26 cellular contexts compared by ENCODE assay signal in the genomic region with DNA sequence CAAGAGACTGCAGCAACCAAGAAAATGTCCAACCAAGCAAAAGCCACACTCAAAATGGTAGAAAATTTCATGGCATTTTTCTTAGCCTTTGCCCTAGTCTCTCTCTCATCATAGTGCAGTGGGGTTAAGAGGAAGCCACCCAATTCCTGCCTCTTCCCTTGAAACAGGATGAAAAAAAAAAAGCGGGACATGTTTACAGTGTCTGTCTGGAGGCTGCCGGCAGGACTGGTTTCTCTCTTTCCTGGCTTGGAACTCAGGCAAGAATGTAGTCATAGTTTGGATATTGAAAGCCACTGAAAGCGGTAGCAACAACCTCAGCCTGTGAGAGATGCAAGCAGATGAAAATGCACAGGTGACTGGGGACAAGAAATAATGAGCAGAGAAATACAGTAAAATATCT. TPM values are rescaled to one million over a fixed set of nuclear protein-coding genes. Genes with fewer than 3 reads are reported as not detected.
DNase-seq lines count a peak whose midpoint lies in the region; ATAC-seq and TF ChIP-seq lines count a peak whose summit lies in the region.
"Had no signal": no experiment of that assay in that cellular context is flagged by ENCODE, and none has a peak within 500 bp of the region (broad histone marks: within the 10 kb centered on the region; RNA-seq: fewer than 3 reads in every experiment).

No MANE protein-coding gene starts in this region.

- CTCF ChIA-PET in PC-9 (lab: Charles Lee): interaction anchor here (0.7 kb wide), 1 partner anchor 117 kb away, joined by 3 read pairs; no protein-coding TSS in a partner anchor

- H3K4me2 ChIP-seq in GM23338: no peak overlapping the region
- peak overlapping the region; percentile 11; the same call in 1 of the 2 replicates for H3K4me2 ChIP-seq in PC-9
- H3K4me2 ChIP-seq in fibroblast of lung (ENCODE audit: extremely low read depth, insufficient read depth, low read length): no peak overlapping the region

- no peaks in the 10 kb centered on the region for H3K27me3 ChIP-seq in GM23338 (ENCODE audit: insufficient read depth)
- no peaks in the 10 kb centered on the region for H3K27me3 ChIP-seq in PC-9 (ENCODE audit: insufficient read depth, low read depth)
- no peaks in the 10 kb centered on the region for H3K27me3 ChIP-seq in fibroblast of lung (ENCODE audit: control insufficient read depth, insufficient read depth, low read length)
- H3K27me3 ChIP-seq in prostate gland (replicated peaks; ENCODE audit: insufficient read depth): no peaks in the 10 kb centered on the region
- H3K27me3 ChIP-seq: breast epithelium, colonic mucosa, right atrium auricular region, SJSA1, spleen, vagina had no signal

- H3K9me3 ChIP-seq in PC-9 (ENCODE audit: insufficient read depth, low read depth) (no peaks in the 10 kb centered on the region), fibroblast of lung (ENCODE audit: control insufficient read depth, insufficient read depth, low read depth, low read length) (no peaks in the 10 kb centered on the region), prostate gland (no peaks in the 10 kb centered on the region)
- H3K9me3 ChIP-seq: breast epithelium, colonic mucosa, SJSA1, spleen, thoracic aorta, vagina had no signal

- H3K36me3 Mint-ChIP-seq in GM23338 (ENCODE audit: low read depth) (no peaks in the 10 kb centered on the region), nephron progenitor cell (ENCODE audit: low read depth) (no peaks in the 10 kb centered on the region)
- H3K36me3 Mint-ChIP-seq: stimulated activated naive B cell treated with anti-CD40 and anti-IgM and Interleukin-4, amounts not matched to agents 10 μg/mL and 1 μg/mL and 100 μg/mL, for 72 hours had no signal

- H3K4me3 ChIP-seq in GM23338: no peak overlapping the region
- no peak overlapping the region for H3K4me3 ChIP-seq in PC-9
- H3K4me3 ChIP-seq in fibroblast of lung (replicated peaks in 1 of 4; ENCODE audit: control extremely low read depth in 1 of 4, insufficient read depth in 1 of 4, low read depth in 3 of 4, low read length in 4 of 4): no peak overlapping the region
- H3K4me3 ChIP-seq in prostate gland: no peak overlapping the region
- H3K4me3 ChIP-seq: breast epithelium, colonic mucosa, right atrium auricular region, SJSA1, spleen, thoracic aorta, vagina had no signal

- H3K36me3 ChIP-seq in GM23338 (ENCODE audit: insufficient read depth) (no peaks in the 10 kb centered on the region), PC-9 (ENCODE audit: low read depth) (no peaks in the 10 kb centered on the region), fibroblast of lung (ENCODE audit: control insufficient read depth, insufficient read depth, low read length) (no peaks in the 10 kb centered on the region), prostate gland (no peaks in the 10 kb centered on the region)
- H3K36me3 ChIP-seq: breast epithelium, colonic mucosa, right atrium auricular region, SJSA1, spleen, thoracic aorta, vagina had no signal

- H3K27me3 Mint-ChIP-seq in GM23338 (ENCODE audit: insufficient read depth, low read depth, poor library complexity) (no peaks in the 10 kb centered on the region), nephron progenitor cell (ENCODE audit: low read depth, poor library complexity) (no peaks in the 10 kb centered on the region)

- H3K9me2 ChIP-seq in GM23338 (ENCODE audit: insufficient read depth) (peaks cover 5% of the 10 kb centered on the region; the same call in 1 of the 2 replicates), PC-9 (ENCODE audit: insufficient read depth) (no peaks in the 10 kb centered on the region)

- H4K20me1 ChIP-seq in GM23338 (replicated peaks; ENCODE audit: insufficient read depth): no peaks in the 10 kb centered on the region
- no peaks in the 10 kb centered on the region for H4K20me1 ChIP-seq in PC-9 (ENCODE audit: insufficient read depth)
- H4K20me1 ChIP-seq in fibroblast of lung (ENCODE audit: control insufficient read depth, extremely low read depth, insufficient read depth, low read length): no peaks in the 10 kb centered on the region

- H2AFZ ChIP-seq in GM23338: peak overlapping the region; percentile 21
- H2AFZ ChIP-seq in PC-9: no peak overlapping the region
- peak overlapping the region; percentile 43 for H2AFZ ChIP-seq in fibroblast of lung (ENCODE audit: low read length)

- 34% methylated on average over 3 of the region's 3 CpGs for WGBS in prostate gland

- H3K4me1 Mint-ChIP-seq in GM23338 (no peaks in the 10 kb centered on the region), nephron progenitor cell (no peaks in the 10 kb centered on the region)
- H3K4me1 Mint-ChIP-seq: natural killer cell; stimulated activated naive B cell treated with anti-CD40 and anti-IgM and Interleukin-4, amounts not matched to agents 10 μg/mL and 1 μg/mL and 100 μg/mL, for 72 hours had no signal

- peaks cover 6% of the 10 kb centered on the region; the same call in 1 of the 3 replicates for H3K9me3 Mint-ChIP-seq in GM23338
- no peaks in the 10 kb centered on the region for H3K9me3 Mint-ChIP-seq in nephron progenitor cell
- H3K9me3 Mint-ChIP-seq: HFFc6; natural killer cell; T-helper 1 cell treated with Interleukin-12 subunit alpha and Interleukin-12 subunit beta and Interleukin-4 antibody, amounts not matched to agents 30 μg/mL and 1 μg/mL, for 36 hours had no signal

- no TSS peak for BruUV-seq in PC-9 (replicated peaks; lab: Mats Ljungman, UMichigan)

- no peaks in the 10 kb centered on the region for H3K79me2 ChIP-seq in GM23338 (replicated peaks; ENCODE audit: insufficient read depth)
- no peaks in the 10 kb centered on the region for H3K79me2 ChIP-seq in PC-9 (ENCODE audit: low read depth)
- no peaks in the 10 kb centered on the region for H3K79me2 ChIP-seq in fibroblast of lung (ENCODE audit: control insufficient read depth, insufficient read depth, low read length)

- POLR2A ChIA-PET in PC-9 (lab: Charles Lee; ENCODE audit: unreplicated experiment): no interaction called here

- H3K27ac Mint-ChIP-seq in GM23338 (no peak overlapping the region), nephron progenitor cell (no peak overlapping the region)
- H3K27ac Mint-ChIP-seq: HFFc6; mesothelial cell of epicardium; natural killer cell; stimulated activated naive B cell treated with anti-CD40 and anti-IgM and Interleukin-4, amounts not matched to agents 10 μg/mL and 1 μg/mL and 100 μg/mL, for 72 hours; T-helper 1 cell treated with Interleukin-12 subunit alpha and Interleukin-12 subunit beta and Interleukin-4 antibody, amounts not matched to agents 30 μg/mL and 1 μg/mL, for 36 hours had no signal

- no peak for DNase-seq in GM23338 (ENCODE audit: low spot score)
- peak in 1 of 2 experiments; percentile 51 for DNase-seq in PC-9
- peak; percentile 46 to 54 for DNase-seq in fibroblast of lung (ENCODE audit: low read depth in 2 of 2)
- peak; percentile 33 for DNase-seq in prostate gland (ENCODE audit: low spot score)
- no peak for DNase-seq in pons (ENCODE audit: low spot score)
- DNase-seq in stimulated activated naive CD8-positive, alpha-beta T cell treated with anti-CD3 and anti-CD28 coated beads, Interleukin-15, Interleukin-2, amounts not matched to agents 100 U/mL and 50 U/mL, for 24 hours: no peak
- DNase-seq in nephron progenitor cell: no peak
- DNase-seq: activated CD4-positive, alpha-beta T cell treated with anti-CD3 and anti-CD28 coated beads for 4 hours; activated naive CD4-positive, alpha-beta T cell; activated T-cell treated with anti-CD3 and anti-CD28 coated beads, Interleukin-2, amount 50 U/mL, for 48 hours; colonic mucosa; HFFc6; KBM-7; natural killer cell; NCI-H524 treated with DMSO at 0.1 percent for 48 hours; spleen; stimulated activated CD4-positive, alpha-beta T cell treated with anti-CD3 and anti-CD28 coated beads, Interleukin-2, amount 100 ng/mL, for 48 hours; stimulated activated naive B cell treated with anti-CD40 and anti-IgM and Interleukin-4, amounts not matched to agents 10 μg/mL and 1 μg/mL and 100 μg/mL, for 72 hours had no signal

- no peak for TF ChIP-seq POLR2A in prostate gland (IDR thresholded peaks at IDR 0.05)

- H3K4me1 ChIP-seq in GM23338 (ENCODE audit: insufficient read depth) (no peaks in the 10 kb centered on the region), PC-9 (replicated peaks; ENCODE audit: insufficient read depth) (peaks cover 36% of the 10 kb centered on the region), fibroblast of lung (ENCODE audit: control insufficient read depth, extremely low read depth, insufficient read depth, low read length) (no peaks in the 10 kb centered on the region), prostate gland (replicated peaks) (no peaks in the 10 kb centered on the region)
- H3K4me1 ChIP-seq: breast epithelium, colonic mucosa, right atrium auricular region, spleen, vagina had no signal

- no peak overlapping the region for H3K9ac ChIP-seq in fibroblast of lung (ENCODE audit: insufficient read depth, low read length)

- H3K4me3 Mint-ChIP-seq in GM23338 (no peak overlapping the region), nephron progenitor cell (no peak overlapping the region)
- H3K4me3 Mint-ChIP-seq: HFFc6; mesothelial cell of epicardium; natural killer cell; stimulated activated naive B cell treated with anti-CD40 and anti-IgM and Interleukin-4, amounts not matched to agents 10 μg/mL and 1 μg/mL and 100 μg/mL, for 72 hours; T-helper 1 cell treated with Interleukin-12 subunit alpha and Interleukin-12 subunit beta and Interleukin-4 antibody, amounts not matched to agents 30 μg/mL and 1 μg/mL, for 36 hours had no signal

- H3K27ac ChIP-seq in GM23338 (ENCODE audit: low read depth) (no peak overlapping the region), PC-9 (no peak overlapping the region), fibroblast of lung (ENCODE audit: insufficient read depth, low read length) (no peak overlapping the region), prostate gland (no peak overlapping the region)
- H3K27ac ChIP-seq: breast epithelium, colonic mucosa, right atrium auricular region, SJSA1, spleen, thoracic aorta, vagina had no signal

- H3F3A ChIP-seq in GM23338 (replicated peaks; ENCODE audit: low read depth) (no peaks in the 10 kb centered on the region), PC-9 (ENCODE audit: insufficient read depth, low read depth) (peaks cover 15% of the 10 kb centered on the region)

- TF ChIP-seq CTCF in GM23338 (conservative IDR thresholded peaks at IDR 0.05; ENCODE audit: low read depth in 2 of 2): no peak
- TF ChIP-seq CTCF in PC-9 (conservative IDR thresholded peaks at IDR 0.05): no peak
- TF ChIP-seq CTCF in fibroblast of lung (conservative IDR thresholded peaks at IDR 0.05 in 1 of 2, IDR thresholded peaks at IDR 0.05 in 1 of 2; ENCODE audit: low read depth in 1 of 2, low read length in 2 of 2): no peak
- TF ChIP-seq CTCF in prostate gland (IDR thresholded peaks at IDR 0.05): no peak
- TF ChIP-seq CTCF in nephron progenitor cell (IDR thresholded peaks at IDR 0.05): no peak

- intact Hi-C loops in PC-9 (cut with micrococcal nuclease; ENCODE audit: unreplicated experiment) (loop anchor here (5.0 kb wide), 4 partner anchors 72 to 317 kb away; no protein-coding TSS in a partner anchor), prostate gland (cut with DNase I) (no loop called here)

- no peak for ATAC-seq in GM23338
- ATAC-seq in stimulated activated naive CD8-positive, alpha-beta T cell treated with anti-CD3 and anti-CD28 coated beads, Interleukin-15, Interleukin-2, amounts not matched to agents 100 U/mL and 50 U/mL, for 24 hours: no peak
- ATAC-seq: natural killer cell; stimulated activated naive B cell treated with anti-CD40 and anti-IgM and Interleukin-4, amounts not matched to agents 10 μg/mL and 1 μg/mL and 100 μg/mL, for 72 hours had no signal

RNA-seq across cellular contexts. Expression of a gene that starts 13.3 kb away (rescaled TPM):
- total RNA-seq in GM23338 (2014; rRNA removed; shearing (Covaris generic)): not detected in 2 replicates
- not detected in 2 replicates for polyA plus RNA-seq in GM23338 (2016; fragmentation: Nextera tagmentation; extraction: Ambion mirVana)
- total RNA-seq in PC-9 (2021): 0.81 TPM in 1 of 2 replicates, not detected in the other
- total RNA-seq in fibroblast of lung: 0.33 and 0.77 TPM in 2 replicates
- polyA plus RNA-seq in fibroblast of lung: 0.32 and 5.5 TPM in 2 replicates
- polyA plus RNA-seq in fibroblast of lung (2012): 0.18 and 2.8 TPM in 2 replicates
- not detected in 2 replicates for polyA minus RNA-seq in fibroblast of lung (ENCODE audit: low replicate concordance)
- total RNA-seq in prostate gland: not detected
- total RNA-seq: breast epithelium, colonic mucosa, osteocyte, right atrium auricular region, vagina had no signal

Comparison
In these comparisons a context has a peak if more than half of its experiments do, and no peak if none do; other contexts are left out.
1. DNase-seq: peak in fibroblast of lung (2 of 2) and prostate gland (single experiment); none in GM23338 (single experiment), pons (single experiment), stimulated activated naive CD8-positive, alpha-beta T cell treated with anti-CD3 and anti-CD28 coated beads, Interleukin-15, Interleukin-2, amounts not matched to agents 100 U/mL and 50 U/mL, for 24 hours (single experiment) and nephron progenitor cell (single experiment).